Comparison of ENCODE assay signal across 30 cellular contexts in the genomic region with DNA sequence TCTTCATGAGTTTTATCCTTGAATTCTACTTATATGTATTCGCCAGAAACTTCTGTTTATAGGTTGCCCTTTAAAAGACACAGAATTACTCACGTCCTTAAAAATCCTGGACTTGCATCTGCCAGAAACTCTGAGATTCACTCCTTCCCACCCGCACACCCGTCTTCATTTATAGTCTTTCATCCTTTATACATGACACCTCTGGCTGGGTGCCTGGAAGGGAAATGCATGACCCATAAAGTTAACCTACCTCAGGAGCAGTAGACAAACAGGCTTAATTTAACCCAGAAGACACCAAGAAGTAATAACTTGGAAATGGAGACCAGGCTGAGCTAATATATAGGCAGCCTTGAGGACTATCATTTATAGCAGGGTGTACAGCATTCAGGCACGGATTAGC.
A peak's percentile ranks its signal among the peaks of the same experiment; 100 is the strongest.
DNase-seq lines count a peak whose midpoint lies in the region; ATAC-seq, FAIRE-seq and TF ChIP-seq lines count a peak whose summit lies in the region.
"Had no signal": no experiment of that assay in that cellular context is flagged by ENCODE, and none has a peak within 500 bp of the region (broad histone marks: within the 10 kb centered on the region; RNA-seq: fewer than 3 reads in every experiment).

No MANE protein-coding gene starts in this region.

- TF ChIP-seq CTCF in VCaP (conservative IDR thresholded peaks at IDR 0.05) = no peak
- no peak for TF ChIP-seq CTCF in omental fat pad (IDR thresholded peaks at IDR 0.05)

- TF ChIP-seq POLR2A in GM12891 (IDR thresholded peaks at IDR 0.05; ENCODE audit: low read depth, low read length) = no peak

- no peak for FAIRE-seq in GM12891 (lab: Jason Lieb, UNC)
- FAIRE-seq: colon had no signal

- peak; percentile 80 for ATAC-seq in omental fat pad (ENCODE audit: low FRiP score)
- no peak for ATAC-seq in GM18511 (IDR thresholded peaks at IDR 0.05; ENCODE audit: unreplicated experiment)
- ATAC-seq in sciatic nerve = no peak
- ATAC-seq: activated CD8-positive, alpha-beta T cell treated with anti-CD3 and anti-CD28 coated beads for 36 hours; heart left ventricle; Panc1; stimulated activated naive CD8-positive, alpha-beta T cell treated with anti-CD3 and anti-CD28 coated beads, Interleukin-15, Interleukin-2, amounts not matched to agents 100 U/mL and 50 U/mL, for 24 hours had no signal

- DNase-seq in M059J (ENCODE audit: low read depth) (peak; percentile 3), fibroblast of gingiva (ENCODE audit: low read depth) (peak; percentile 4), omental fat pad (ENCODE audit: low spot score) (no peak), DMS153 (lab: John Stamatoyannopoulos, UW) (no peak), GM12891 (ENCODE audit: insufficient read length, low spot score) (no peak), sciatic nerve (ENCODE audit: low spot score) (no peak)
- DNase-seq: activated CD8-positive, alpha-beta memory T cell treated with anti-CD3 and anti-CD28 coated beads, Interleukin-2, amount 50 U/mL, for 48 hours; activated CD8-positive, alpha-beta T cell treated with anti-CD3 and anti-CD28 coated beads for 36 hours; activated naive CD4-positive, alpha-beta T cell treated with anti-CD3 and anti-CD28 coated beads, Interleukin-2, amount 10 ng/mL, durations not matched to agents 7 days and 5 days; Caco-2; DND-41; effector CD8-positive, alpha-beta T cell; foreskin melanocyte; heart left ventricle; IMR-90; kidney glomerular epithelial cell; NCI-H1092 treated with DMSO at 0.1 percent for 48 hours; NCI-H1694 treated with DMSO at 0.1 percent for 48 hours; NCI-H748 treated with DMSO at 0.1 percent for 48 hours; ovary; Right ventricle myocardium superior; stimulated activated CD4-positive, alpha-beta T cell treated with anti-CD3 and anti-CD28 coated beads, Interleukin-1b, Interleukin-23, amount 100 ng/mL, for 48 hours; stimulated activated naive CD8-positive, alpha-beta T cell treated with anti-CD3 and anti-CD28 coated beads, Interleukin-15, Interleukin-2, amounts not matched to agents 100 U/mL and 50 U/mL, for 24 hours; testis had no signal

- H3K27ac ChIP-seq in VCaP = peak overlapping the region; percentile 94
- H3K27ac ChIP-seq: breast epithelium, heart left ventricle, ovary, right atrium auricular region, testis had no signal

- intact Hi-C loops in sciatic nerve (cut with DNase I) = no loop called here

TF ChIP-seq in GM12891, 5 proteins besides CTCF, POLR2A, EP300 and RAD21:
- TF ChIP-seq POU2F2 (IDR thresholded peaks at IDR 0.05; ENCODE audit: low read depth, low read length) = no peak
- no peak for TF ChIP-seq SPI1 (IDR thresholded peaks at IDR 0.05; ENCODE audit: low read depth, low read length)
- TF ChIP-seq POLR2AphosphoS5 (IDR thresholded peaks at IDR 0.05; ENCODE audit: low read depth, low read length) = no peak
- no peak for TF ChIP-seq PAX5 (IDR thresholded peaks at IDR 0.05; ENCODE audit: insufficient read depth, low read length, severe bottlenecking)
- no peak for TF ChIP-seq TAF1 (IDR thresholded peaks at IDR 0.05; ENCODE audit: low read depth, low read length)
TF ChIP-seq in GM12891: peak in this region for 0.

Comparison
In these comparisons a context has a peak if more than half of its experiments do, and no peak if none do; other contexts are left out.
1. DNase-seq: peak in M059J (single experiment) and fibroblast of gingiva (single experiment); none in omental fat pad (single experiment), DMS153 (single experiment), GM12891 (single experiment) and sciatic nerve (single experiment).